ENCODE assay signal across 8 cellular contexts in genomic region chr10:15254808-15255655, GRCh38.
DNase-seq lines count a peak whose midpoint lies in the region; ATAC-seq and TF ChIP-seq lines count a peak whose summit lies in the region.

No MANE protein-coding gene starts in this region.

- H3K4me2 ChIP-seq in osteoblast (ENCODE audit: insufficient read depth, low read length), result no peak overlapping the region

- H3K4me1 ChIP-seq in HAP-1 (peaks cover 11% of the 10 kb centered on the region), spleen (peaks cover 0 to 21% (median 11%) of the 10 kb centered on the region in 6 donors), osteoblast (ENCODE audit: insufficient read depth, low read length) (no peaks in the 10 kb centered on the region)
- peaks cover 10% of the 10 kb centered on the region for H3K4me1 ChIP-seq in effector memory CD4-positive, alpha-beta T cell (ENCODE audit: control insufficient read depth, insufficient read depth, low read length, poor library complexity, severe bottlenecking)

- DNase-seq in HAP-1 (ENCODE audit: low spot score in 2 of 2) (peak; percentile 72 to 76), NOMO-1 (lab: John Stamatoyannopoulos, UW; ENCODE audit: unreplicated experiment in 2 of 2) (peak; percentile 15 to 25), spleen (peak; percentile 54), osteoblast (ENCODE audit: insufficient read length, low spot score, missing footprints) (no peak), NCI-H2196 treated with DMSO at 0.1 percent for 48 hours (lab: John Stamatoyannopoulos, UW; ENCODE audit: unreplicated experiment) (no peak), AG08396 (ENCODE audit: low spot score) (no peak)
- no peak for DNase-seq in effector memory CD4-positive, alpha-beta T cell

- in situ Hi-C loops in HAP-1 (cut with MboI; ENCODE audit: low sequenced_read_pairs), result no loop called here

- no peaks in the 10 kb centered on the region for H3K9me3 ChIP-seq in HAP-1
- H3K9me3 ChIP-seq in effector memory CD4-positive, alpha-beta T cell (ENCODE audit: control insufficient read depth, low read length), result no peaks in the 10 kb centered on the region
- H3K9me3 ChIP-seq in spleen, result no peaks in the 10 kb centered on the region
- no peaks in the 10 kb centered on the region for H3K9me3 ChIP-seq in osteoblast (ENCODE audit: low read depth, low read length)

- H3K27me3 ChIP-seq in HAP-1 (ENCODE audit: low read depth), result no peaks in the 10 kb centered on the region
- H3K27me3 ChIP-seq in effector memory CD4-positive, alpha-beta T cell (replicated peaks; ENCODE audit: control insufficient read depth, insufficient read depth, low read length, poor library complexity, severe bottlenecking), result no peaks in the 10 kb centered on the region
- H3K27me3 ChIP-seq in spleen (replicated peaks in 1 of 7), result peaks cover 0 to 6% (median 0%) of the 10 kb centered on the region in 7 donors
- H3K27me3 ChIP-seq in osteoblast (ENCODE audit: insufficient read depth, low read length), result no peaks in the 10 kb centered on the region

- ATAC-seq in GM18861 (IDR thresholded peaks at IDR 0.05; ENCODE audit: unreplicated experiment), result no peak

- H3K79me2 ChIP-seq in osteoblast (ENCODE audit: insufficient read depth, low read length), result peaks cover 8% of the 10 kb centered on the region

- H2AFZ ChIP-seq in osteoblast (ENCODE audit: low read length), result no peak overlapping the region

- no peak for TF ChIP-seq CTCF in spleen (IDR thresholded peaks at IDR 0.05 in 8 of 11, conservative IDR thresholded peaks at IDR 0.05 in 3 of 11)
- no peak for TF ChIP-seq CTCF in osteoblast (IDR thresholded peaks at IDR 0.05; ENCODE audit: extremely low read depth, low read depth, low read length)

- H3K27ac ChIP-seq in effector memory CD4-positive, alpha-beta T cell (ENCODE audit: insufficient read depth, low read length, poor library complexity, severe bottlenecking), result peak overlapping the region; percentile 28
- peak overlapping the region in 5 of 8 donors; percentile 39 to 57 (median 54) for H3K27ac ChIP-seq in spleen
- no peak overlapping the region for H3K27ac ChIP-seq in osteoblast (ENCODE audit: low read depth, low read length)

- intact Hi-C loops in spleen (cut with DNase I; ENCODE audit: low total_unique reads), result no loop called here

- H3K36me3 ChIP-seq in HAP-1 (replicated peaks) (no peaks in the 10 kb centered on the region), spleen (no peaks in the 10 kb centered on the region), osteoblast (ENCODE audit: insufficient read depth, low read length) (no peaks in the 10 kb centered on the region)
- no peaks in the 10 kb centered on the region for H3K36me3 ChIP-seq in effector memory CD4-positive, alpha-beta T cell (ENCODE audit: control insufficient read depth, insufficient read depth, low read length)

- no peak overlapping the region for H3K4me3 ChIP-seq in HAP-1
- peak overlapping the region; percentile 67 for H3K4me3 ChIP-seq in effector memory CD4-positive, alpha-beta T cell (ENCODE audit: insufficient read depth, low read depth, low read length, poor library complexity, severe bottlenecking)
- H3K4me3 ChIP-seq in spleen, result peak overlapping the region; percentile 5 to 56 (median 24)
- no peak overlapping the region for H3K4me3 ChIP-seq in osteoblast (ENCODE audit: insufficient read depth, low read length)

- no peak for TF ChIP-seq POLR2A in spleen (IDR thresholded peaks at IDR 0.05)

- WGBS in spleen, 5 donors, result 44 to 48% (median 46%) methylated on average over 9 to 10 of the region's 10 CpGs

- peaks cover 3% of the 10 kb centered on the region for H4K20me1 ChIP-seq in osteoblast (ENCODE audit: insufficient read depth, low read length)

Comparison
In these comparisons a context has a peak if more than half of its experiments do, and no peak if none do; other contexts are left out.
1. DNase-seq: peak in HAP-1 (2 of 2), NOMO-1 (2 of 2) and spleen (single experiment); none in effector memory CD4-positive, alpha-beta T cell (0 of 3), osteoblast (single experiment), NCI-H2196 treated with DMSO at 0.1 percent for 48 hours (single experiment) and AG08396 (single experiment).
2. H3K4me3 ChIP-seq: peak in effector memory CD4-positive, alpha-beta T cell (single experiment) and spleen (8 of 8); none in HAP-1 (single experiment) and osteoblast (single experiment).